19 cellular contexts compared by ENCODE assay signal in the genomic region with DNA sequence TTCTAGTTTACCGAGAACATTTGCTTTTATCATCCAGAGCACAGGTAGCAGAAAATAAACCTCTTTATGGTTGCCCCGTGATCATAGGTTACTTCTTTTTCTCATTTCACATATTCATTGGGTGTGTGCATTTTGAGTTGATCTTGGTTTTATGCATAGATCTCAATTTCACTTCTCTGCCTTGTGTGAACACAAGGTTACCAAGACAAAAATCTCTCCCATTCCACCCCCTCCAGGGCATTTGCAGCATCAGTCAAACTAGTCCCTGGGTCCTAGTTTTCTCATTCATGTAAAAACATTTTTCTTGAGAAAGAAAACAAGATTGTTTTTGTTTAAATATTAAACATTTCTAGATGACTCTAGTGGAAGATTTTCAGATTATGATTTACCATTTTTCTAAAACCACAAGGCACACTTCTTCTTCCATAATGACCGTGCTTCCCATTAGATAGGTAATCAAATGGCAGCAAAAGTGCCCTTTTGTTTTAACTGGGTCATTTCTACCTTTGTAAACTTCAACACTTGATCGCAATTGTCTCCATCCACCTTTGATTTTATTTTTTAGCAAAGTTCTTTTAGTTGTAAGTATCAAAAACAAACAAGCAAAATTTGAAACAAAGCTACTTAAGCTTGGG.
"Had no signal": no experiment of that assay in that cellular context is flagged by ENCODE, and none has a peak within 500 bp of the region (broad histone marks: within the 10 kb centered on the region; RNA-seq: fewer than 3 reads in every experiment).

No MANE protein-coding gene starts in this region.

- H3K4me3 Mint-ChIP-seq: dendritic cell treated with granulocyte-macrophage colony-stimulating factor and Interleukin-4, amounts not matched to agents 40 ng/mL and 50 ng/mL, for 4 days; effector memory CD8-positive, alpha-beta T cell; natural killer cell treated with Interleukin-12 subunit alpha and Interleukin-12 subunit beta and Interleukin-15 and Interleukin-18, amount 100 ng/mL, for 72 hours; neural progenitor cell had no signal

- DNase-seq: effector memory CD8-positive, alpha-beta T cell; foreskin keratinocyte; head of caudate nucleus; left colon; left ventricle myocardium superior; mesenchymal stem cell; midbrain; nucleus accumbens; ovary; sigmoid colon; stimulated activated CD4-positive, alpha-beta T cell treated with anti-CD3 and anti-CD28 coated beads, Interleukin-2, amount 100 ng/mL, for 24 hours; stimulated activated CD4-positive, alpha-beta T cell treated with anti-CD3 and anti-CD28 coated beads, Interleukin-4, amount 100 ng/mL, for 4 hours; stimulated activated naive CD4-positive, alpha-beta T cell; stomach; substantia nigra; transverse colon had no signal

- H3K27ac Mint-ChIP-seq: dendritic cell treated with granulocyte-macrophage colony-stimulating factor and Interleukin-4, amounts not matched to agents 40 ng/mL and 50 ng/mL, for 4 days; effector memory CD8-positive, alpha-beta T cell; natural killer cell treated with Interleukin-12 subunit alpha and Interleukin-12 subunit beta and Interleukin-15 and Interleukin-18, amount 100 ng/mL, for 72 hours; neural progenitor cell had no signal

- ATAC-seq: effector memory CD8-positive, alpha-beta T cell; foreskin keratinocyte; left colon; left ventricle myocardium superior; natural killer cell treated with Interleukin-12 subunit alpha and Interleukin-12 subunit beta and Interleukin-15 and Interleukin-18, amount 100 ng/mL, for 72 hours had no signal

- H3K27me3 Mint-ChIP-seq: dendritic cell treated with granulocyte-macrophage colony-stimulating factor and Interleukin-4, amounts not matched to agents 40 ng/mL and 50 ng/mL, for 4 days had no signal

- H3K36me3 Mint-ChIP-seq: neural progenitor cell had no signal

- H3K9me3 Mint-ChIP-seq: dendritic cell treated with granulocyte-macrophage colony-stimulating factor and Interleukin-4, amounts not matched to agents 40 ng/mL and 50 ng/mL, for 4 days had no signal
